9 cellular contexts compared by ENCODE assay signal in the genomic region with DNA sequence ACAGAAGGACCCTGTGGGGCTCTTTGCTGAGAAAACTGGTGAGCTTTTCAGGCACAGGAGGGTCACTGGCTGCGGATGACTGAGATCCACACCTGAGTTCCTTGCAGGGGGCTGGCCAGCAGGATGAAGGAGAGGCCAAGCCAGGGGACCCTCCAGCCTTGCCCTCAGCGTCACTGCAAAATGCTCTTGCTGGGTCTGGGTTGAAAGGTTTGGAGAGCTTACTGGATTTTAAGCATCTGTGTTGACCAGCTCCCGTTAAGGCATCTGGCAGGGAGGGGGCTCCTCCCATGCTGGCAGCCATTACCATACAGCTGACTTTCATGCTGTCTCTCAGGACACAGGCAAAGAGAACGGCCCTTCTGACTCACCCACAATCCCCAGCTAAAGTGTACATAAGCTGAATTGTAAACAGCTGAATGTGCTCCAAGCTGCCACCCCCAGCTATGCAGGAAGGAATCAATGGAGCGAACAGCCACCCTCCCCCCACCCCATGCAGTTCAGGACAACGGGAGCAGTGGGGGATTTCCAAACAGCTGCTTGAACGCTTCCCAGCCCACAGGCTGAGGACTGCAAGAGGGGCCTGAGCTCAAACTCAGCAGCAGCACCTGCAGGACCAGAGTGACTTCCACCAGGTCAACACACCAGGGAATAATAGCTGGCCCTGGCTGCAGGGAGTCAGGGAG. TPM values are rescaled to one million over a fixed set of nuclear protein-coding genes. Genes with fewer than 3 reads are reported as not detected.
DNase-seq lines count a peak whose midpoint lies in the region; ATAC-seq and TF ChIP-seq lines count a peak whose summit lies in the region.
"Had no signal": no experiment of that assay in that cellular context is flagged by ENCODE, and none has a peak within 500 bp of the region (broad histone marks: within the 10 kb centered on the region; RNA-seq: fewer than 3 reads in every experiment).

No MANE protein-coding gene starts in this region.

- no peak for TF ChIP-seq CTCF in A673 (conservative IDR thresholded peaks at IDR 0.05; ENCODE audit: low read depth, low read length)
- TF ChIP-seq CTCF in RWPE2 (IDR thresholded peaks at IDR 0.05; ENCODE audit: poor library complexity, severe bottlenecking), result no peak
- TF ChIP-seq CTCF in neural crest cell (conservative IDR thresholded peaks at IDR 0.05), result no peak

- H3K36me3 ChIP-seq in A673 (ENCODE audit: insufficient read depth, low read length, poor library complexity, severe bottlenecking), result peaks cover 10% of the 10 kb centered on the region
- H3K36me3 ChIP-seq in RWPE2 (ENCODE audit: low read depth), result peaks cover 87% of the 10 kb centered on the region

- H3K27ac Mint-ChIP-seq in neural crest cell (ENCODE audit: unreplicated experiment), result peak overlapping the region; percentile 22

- peaks cover 6% of the 10 kb centered on the region for H3K36me3 Mint-ChIP-seq in neural crest cell (ENCODE audit: low read depth)

- CTCF ChIA-PET in A673 (lab: Charles Lee), result interaction anchor here (0.5 to 0.9 kb wide), 3 partner anchors 42 to 158 kb away, joined by 3 to 4 read pairs (median 3); no protein-coding TSS in a partner anchor

- peak; percentile 76 for ATAC-seq in RWPE2 (ENCODE audit: low read depth)
- no peak for ATAC-seq in GM18520 (IDR thresholded peaks at IDR 0.05; ENCODE audit: unreplicated experiment)
- ATAC-seq in GM18517 (IDR thresholded peaks at IDR 0.05; ENCODE audit: unreplicated experiment), result no peak

- intact Hi-C loops in A673 (cut with micrococcal nuclease; ENCODE audit: unreplicated experiment), result no loop called here

- no peaks in the 10 kb centered on the region for H3K27me3 Mint-ChIP-seq in neural crest cell (ENCODE audit: low read depth)
- H3K27me3 Mint-ChIP-seq: central memory CD8-positive, alpha-beta T cell had no signal

- peak; percentile 94 for DNase-seq in A673 (ENCODE audit: low spot score)
- peak; percentile 57 for DNase-seq in HuH-7.5 (ENCODE audit: low spot score)
- peak; percentile 88 for DNase-seq in RWPE2 (ENCODE audit: low spot score)
- peak; percentile 98 for DNase-seq in fibroblast of peridontal ligament (ENCODE audit: extremely low read depth)
- DNase-seq in neural crest cell (ENCODE audit: low read depth, low spot score), result no peak
- no peak for DNase-seq in activated CD4-positive, alpha-beta T cell treated with anti-CD3 and anti-CD28 coated beads, Interleukin-2, amount 50 U/mL, for 1 hour

- H3K4me1 ChIP-seq in A673 (ENCODE audit: insufficient read depth, low read length, poor library complexity, severe bottlenecking) (peaks cover 93% of the 10 kb centered on the region), RWPE2 (ENCODE audit: insufficient read depth, poor library complexity, severe bottlenecking) (peaks cover 92% of the 10 kb centered on the region)

- H3K27ac ChIP-seq in A673 (ENCODE audit: low read depth, low read length, poor library complexity, severe bottlenecking) (peak overlapping the region; percentile 85), RWPE2 (ENCODE audit: poor library complexity, severe bottlenecking) (peak overlapping the region; percentile 99)

- H3K9me3 ChIP-seq in A673 (ENCODE audit: low read depth, low read length, poor library complexity, severe bottlenecking), result no peaks in the 10 kb centered on the region
- no peaks in the 10 kb centered on the region for H3K9me3 ChIP-seq in RWPE2 (ENCODE audit: severe bottlenecking)

- peaks cover 89% of the 10 kb centered on the region for H3K4me1 Mint-ChIP-seq in neural crest cell

- H3K4me3 ChIP-seq in A673 (ENCODE audit: low read depth, low read length, poor library complexity, severe bottlenecking), result peak overlapping the region; percentile 11
- no peak overlapping the region for H3K4me3 ChIP-seq in RWPE2 (ENCODE audit: severe bottlenecking)

- POLR2A ChIA-PET in A673 (lab: Charles Lee; ENCODE audit: low non-redundant PET), result interaction anchor here (0.6 to 0.7 kb wide), 2 partner anchors 161 to 215 kb away, joined by 3 to 4 read pairs; no protein-coding TSS in a partner anchor

- no TSS peak for BruUV-seq in A673 (replicated peaks; lab: Mats Ljungman, UMichigan)

- H3K9me3 Mint-ChIP-seq in neural crest cell, result no peaks in the 10 kb centered on the region
- H3K9me3 Mint-ChIP-seq: central memory CD8-positive, alpha-beta T cell had no signal

- H3K27me3 ChIP-seq in A673 (replicated peaks; ENCODE audit: insufficient read depth, low read depth, low read length, poor library complexity) (no peaks in the 10 kb centered on the region), RWPE2 (ENCODE audit: insufficient read depth, poor library complexity, severe bottlenecking) (no peaks in the 10 kb centered on the region)

- H3K4me3 Mint-ChIP-seq in neural crest cell, result peak overlapping the region; percentile 76
- H3K4me3 Mint-ChIP-seq: central memory CD8-positive, alpha-beta T cell had no signal

RNA-seq across cellular contexts. Expression of a gene that starts 21.3 kb away (rescaled TPM):
- total RNA-seq in A673 (2021) (0.39 TPM in 1 of 2 replicates, not detected in the other), neural crest cell (not detected in 2 replicates)

Comparison
In these comparisons a context has a peak if more than half of its experiments do, and no peak if none do; other contexts are left out.
1. DNase-seq: peak in A673 (single experiment), HuH-7.5 (single experiment), RWPE2 (single experiment) and fibroblast of peridontal ligament (single experiment); none in neural crest cell (single experiment) and activated CD4-positive, alpha-beta T cell treated with anti-CD3 and anti-CD28 coated beads, Interleukin-2, amount 50 U/mL, for 1 hour (single experiment).